1 cellular context compared by ENCODE assay signal in genomic region chr16:4603624-4604170, GRCh38.
TF ChIP-seq lines count a peak whose summit lies in the region.

No MANE protein-coding gene starts in this region.

TF ChIP-seq in SK-N-SH, 30 proteins besides CTCF, POLR2A, EP300 and RAD21 (continued from another document):
- TF ChIP-seq ZBTB33 (IDR thresholded peaks at IDR 0.05; ENCODE audit: borderline replicate concordance, low read depth) (no peak), IRF3 (IDR thresholded peaks at IDR 0.05; ENCODE audit: low read depth, low read length) (no peak), FOXM1 (IDR thresholded peaks at IDR 0.05; ENCODE audit: low read depth) (no peak), MEF2A (IDR thresholded peaks at IDR 0.05; ENCODE audit: borderline replicate concordance, low read depth) (no peak), RXRA (IDR thresholded peaks at IDR 0.05; ENCODE audit: borderline replicate concordance, low read depth) (no peak), TAF1 (IDR thresholded peaks at IDR 0.05; ENCODE audit: borderline replicate concordance, low read depth, low read length) (no peak), REST (IDR thresholded peaks at IDR 0.05; ENCODE audit: low read depth, low read length) (no peak), FOXJ3 (CRISPR knock-in tag; IDR thresholded peaks at IDR 0.05) (no peak), GATA2 (CRISPR knock-in tag; IDR thresholded peaks at IDR 0.05) (no peak), ELF1 (IDR thresholded peaks at IDR 0.05) (no peak), RFX5 (IDR thresholded peaks at IDR 0.05; ENCODE audit: low read length) (no peak), NRF1 (IDR thresholded peaks at IDR 0.05; ENCODE audit: low read depth, low read length) (no peak), USF2 (IDR thresholded peaks at IDR 0.05; ENCODE audit: borderline replicate concordance, low read depth, low read length) (no peak), RCOR1 (IDR thresholded peaks at IDR 0.05; ENCODE audit: low read length) (no peak), MAX (IDR thresholded peaks at IDR 0.05; ENCODE audit: low read depth) (no peak), SMC3 (IDR thresholded peaks at IDR 0.05; ENCODE audit: low read depth, low read length) (no peak), CHD2 (IDR thresholded peaks at IDR 0.05; ENCODE audit: low read length, partially characterized antibody) (no peak)
